ENCODE assay signal across 13 cellular contexts in the genomic region with DNA sequence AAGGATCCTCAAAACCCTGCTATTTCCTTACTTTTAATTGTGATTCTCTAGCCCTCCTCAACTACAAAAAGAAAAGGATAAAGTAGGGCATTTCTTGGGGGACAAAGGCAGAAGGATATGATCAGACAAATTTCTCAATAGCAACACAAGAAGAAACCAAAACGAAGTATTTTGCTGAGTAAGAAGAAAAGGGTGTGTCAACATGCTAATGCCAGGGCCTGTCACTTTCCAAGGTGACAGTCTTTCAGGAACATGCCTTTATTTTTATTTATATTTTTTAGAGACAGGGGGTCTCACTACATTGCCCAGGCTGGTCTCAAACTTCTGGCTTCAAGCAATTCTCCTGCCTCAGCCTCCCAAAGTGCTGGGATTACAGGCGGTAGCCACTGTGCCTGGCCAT. TPM values are rescaled to one million over a fixed set of nuclear protein-coding genes. Genes with fewer than 3 reads are reported as not detected.
DNase-seq lines count a peak whose midpoint lies in the region; ATAC-seq, FAIRE-seq and TF ChIP-seq lines count a peak whose summit lies in the region.
"Had no signal": no experiment of that assay in that cellular context is flagged by ENCODE, and none has a peak within 500 bp of the region (broad histone marks: within the 10 kb centered on the region; RNA-seq: fewer than 3 reads in every experiment).

No MANE protein-coding gene starts in this region.

- no peaks in the 10 kb centered on the region for H3K9me1 ChIP-seq in K562 (ENCODE audit: control insufficient read depth, insufficient read depth, low read length)

- POLR2A ChIA-PET in A673 (lab: Charles Lee; ENCODE audit: low non-redundant PET) = no interaction called here
- POLR2A ChIA-PET in HEK293 (lab: Yijun Ruan, JAX) = interaction anchor here (1.8 kb wide), 1 partner anchor 40 kb away, joined by 8 read pairs; a partner anchor contains a TSS
- POLR2A ChIA-PET in K562 (lab: Yijun Ruan, JAX) = interaction anchor here (0.7 to 6.4 kb wide), 2 partner anchors 12 kb away, joined by 4 to 31 read pairs; no protein-coding TSS in a partner anchor

- no peaks in the 10 kb centered on the region for H3K9me3 ChIP-seq in A673 (ENCODE audit: low read depth, low read length, poor library complexity, severe bottlenecking)
- H3K9me3 ChIP-seq in HEK293 (ENCODE audit: control insufficient read depth, insufficient read depth, low read depth, low read length) = no peaks in the 10 kb centered on the region
- H3K9me3 ChIP-seq in K562 (replicated peaks; ENCODE audit: control insufficient read depth, insufficient read depth, low read depth, low read length) = no peaks in the 10 kb centered on the region
- no peaks in the 10 kb centered on the region for H3K9me3 ChIP-seq in thyroid gland
- H3K9me3 ChIP-seq: BLaER1 treated with 17β-estradiol and CSF1 and Interleukin-3, amounts not matched to agents 10 nM and 100 nM; SJCRH30 had no signal

- FAIRE-seq in K562 (lab: Jason Lieb, UNC) = no peak

- H3K36me3 ChIP-seq in A673 (ENCODE audit: insufficient read depth, low read length, poor library complexity, severe bottlenecking) (peaks cover 64% of the 10 kb centered on the region), HEK293 (ENCODE audit: control insufficient read depth in 2 of 2, insufficient read depth in 1 of 2, low read length in 2 of 2) (peaks cover 41 to 69% of the 10 kb centered on the region in 2 experiments), K562 (ENCODE audit: control insufficient read depth, insufficient read depth, low read length) (peaks cover 60% of the 10 kb centered on the region), thyroid gland (peaks cover 14 to 31% of the 10 kb centered on the region in 2 donors)

- no peak overlapping the region for H3K4me2 ChIP-seq in K562 (ENCODE audit: insufficient read depth, low read length)

- H3K27me3 Mint-ChIP-seq in nephron progenitor cell (ENCODE audit: low read depth, poor library complexity) = no peaks in the 10 kb centered on the region

- no peak overlapping the region for H2AFZ ChIP-seq in K562 (ENCODE audit: low read depth, low read length)

- H3K4me3 ChIP-seq in A673 (ENCODE audit: low read depth, low read length, poor library complexity, severe bottlenecking) = no peak overlapping the region
- no peak overlapping the region for H3K4me3 ChIP-seq in HEK293 (ENCODE audit: low read depth, low read length)
- H3K4me3 ChIP-seq in K562 = no peak overlapping the region
- no peak overlapping the region for H3K4me3 ChIP-seq in thyroid gland (replicated peaks in 1 of 3)
- H3K4me3 ChIP-seq: BLaER1 treated with 17β-estradiol and CSF1 and Interleukin-3, amounts not matched to agents 10 nM and 100 nM; SJCRH30 had no signal

- H3K4me1 ChIP-seq in A673 (ENCODE audit: insufficient read depth, low read length, poor library complexity, severe bottlenecking) (peaks cover 19% of the 10 kb centered on the region), HEK293 (ENCODE audit: control insufficient read depth, insufficient read depth, low read length) (no peaks in the 10 kb centered on the region), K562 (replicated peaks in 1 of 2; ENCODE audit: control insufficient read depth in 2 of 2, insufficient read depth in 2 of 2, low read length in 2 of 2) (peaks cover 4 to 10% of the 10 kb centered on the region in 2 experiments; a peak in 3 of 5 replicates), thyroid gland (no peaks in the 10 kb centered on the region)
- H3K4me1 ChIP-seq: SJCRH30 had no signal

- no peak overlapping the region for H3K4me3 Mint-ChIP-seq in nephron progenitor cell

- CTCF ChIA-PET in A673 (lab: Charles Lee) = interaction anchor here (0.6 kb wide), 1 partner anchor 95 kb away, joined by 4 read pairs; no protein-coding TSS in a partner anchor
- CTCF ChIA-PET in HEK293 (lab: Yijun Ruan, JAX) = interaction anchor here (0.9 to 7.4 kb wide), 4 partner anchors 12 to 25 kb away, joined by 3 to 61 read pairs (median 8); no protein-coding TSS in a partner anchor
- CTCF ChIA-PET in K562 (lab: Yijun Ruan, JAX; ENCODE audit: low intra/inter-chr PET ratio) = no interaction called here

- H3K27me3 ChIP-seq in A673 (replicated peaks; ENCODE audit: insufficient read depth, low read depth, low read length, poor library complexity) (no peaks in the 10 kb centered on the region), K562 (ENCODE audit: control insufficient read depth in 2 of 2, insufficient read depth in 2 of 2, low read length in 2 of 2) (no peaks in the 10 kb centered on the region), thyroid gland (no peaks in the 10 kb centered on the region)
- H3K27me3 ChIP-seq: BLaER1 treated with 17β-estradiol and CSF1 and Interleukin-3, amounts not matched to agents 10 nM and 100 nM; SJCRH30 had no signal

- TF ChIP-seq RAD21 in K562 (CRISPR knock-in tag; conservative IDR thresholded peaks at IDR 0.05 in 1 of 2, IDR thresholded peaks at IDR 0.05 in 1 of 2) = no peak

- intact Hi-C loops in A673 (cut with micrococcal nuclease; ENCODE audit: unreplicated experiment) (no loop called here), K562 (cut with micrococcal nuclease) (no loop called here), thyroid gland (cut with DNase I) (no loop called here)

- H3K9me3 Mint-ChIP-seq in nephron progenitor cell = no peaks in the 10 kb centered on the region

- TF ChIP-seq CTCF in A673 (conservative IDR thresholded peaks at IDR 0.05; ENCODE audit: low read depth, low read length) = no peak
- no peak for TF ChIP-seq CTCF in HEK293 (tag by site-specific recombination; IDR thresholded peaks at IDR 0.05)
- TF ChIP-seq CTCF in K562 (IDR thresholded peaks at IDR 0.05 in 2 of 3, conservative IDR thresholded peaks at IDR 0.05 in 1 of 3; ENCODE audit: insufficient read depth in 2 of 3, low read depth in 1 of 3, low read length in 3 of 3) = no peak
- no peak for TF ChIP-seq CTCF in nephron progenitor cell (IDR thresholded peaks at IDR 0.05)
- no peak for TF ChIP-seq CTCF in thyroid gland (IDR thresholded peaks at IDR 0.05)

- ATAC-seq in K562 (peak; percentile 27; the same call in 1 of the 3 replicates), HG02798 (IDR thresholded peaks at IDR 0.05; ENCODE audit: poor library complexity, unreplicated experiment) (no peak)

- in situ Hi-C loops in K562 (cut with MboI) = no loop called here

- peak overlapping the region; percentile 57 for H3K27ac Mint-ChIP-seq in nephron progenitor cell

- H3K4me1 Mint-ChIP-seq in nephron progenitor cell = peaks cover 45% of the 10 kb centered on the region

- WGBS in K562 (ENCODE audit: insufficient coverage, low coverage, missing lambda C conversion rate) = 50% methylated on average over 2 of the region's 2 CpGs
- 80 to 83% methylated on average over 2 of the region's 2 CpGs for WGBS in thyroid gland, 2 donors

- DNase-seq in A673 (ENCODE audit: low spot score) (no peak), K562 (ENCODE audit: extremely low read depth in 1 of 4, low spot score in 3 of 4) (no peak), nephron progenitor cell (no peak), thyroid gland (no peak), middle frontal gyrus (ENCODE audit: extremely low spot score, low spot score) (no peak)
- DNase-seq: H7, NCI-H1436 treated with DMSO at 0.1 percent for 48 hours, NCI-H226 had no signal

- H3K36me3 Mint-ChIP-seq in nephron progenitor cell (ENCODE audit: low read depth) = peaks cover 72% of the 10 kb centered on the region

- TF ChIP-seq POLR2A in K562 (conservative IDR thresholded peaks at IDR 0.05) (no peak), thyroid gland (IDR thresholded peaks at IDR 0.05) (no peak)

- no peaks in the 10 kb centered on the region for H4K20me1 ChIP-seq in K562 (replicated peaks; ENCODE audit: control insufficient read depth, insufficient read depth, low read length)

- peak overlapping the region; percentile 21 for H3K27ac ChIP-seq in A673 (ENCODE audit: low read depth, low read length, poor library complexity, severe bottlenecking)
- H3K27ac ChIP-seq in HEK293 (ENCODE audit: extremely low read depth, low read depth, low read length) = no peak overlapping the region
- H3K27ac ChIP-seq in K562 (ENCODE audit: extremely low read depth, low read depth, low read length) = no peak overlapping the region
- no peak overlapping the region for H3K27ac ChIP-seq in thyroid gland
- H3K27ac ChIP-seq: RWPE1, SJCRH30 had no signal

- BruUV-seq in A673 (replicated peaks; lab: Mats Ljungman, UMichigan) (no TSS peak), K562 (replicated peaks; lab: Mats Ljungman, UMichigan) (no TSS peak)

- no peak overlapping the region; a peak in 1 of 4 replicates for H3K9ac ChIP-seq in K562 (ENCODE audit: insufficient read depth in 1 of 2, low read depth in 2 of 2, low read length in 2 of 2)
- H3K9ac ChIP-seq: BLaER1 treated with 17β-estradiol and CSF1 and Interleukin-3, amounts not matched to agents 10 nM and 100 nM had no signal

- no peak for TF ChIP-seq EP300 in K562 (IDR thresholded peaks at IDR 0.05; ENCODE audit: low read length)

- no peaks in the 10 kb centered on the region for H3K79me2 ChIP-seq in K562 (ENCODE audit: control insufficient read depth, insufficient read depth, low read length)

RNA-seq across cellular contexts. Expression of a gene that starts 39.8 kb away (rescaled TPM):
- total RNA-seq in A673 (2021) (235 and 254 TPM in 2 replicates), K562 (2014; rRNA removed) (41.8 and 50.5 TPM in 2 replicates), K562 (2014; rRNA removed; fragmentation: Illumina TruSeq; extraction: Trizol) (80.2 and 106 TPM in 2 replicates), K562 (2015; rRNA removed; fragmentation: Illumina TruSeq; extraction: Trizol) (55.3 and 60.8 TPM in 2 replicates), K562 (2021) (72.6 and 82.3 TPM in 2 replicates), thyroid gland (10 to 100 TPM; 56.2 to 97.4 (median 87.1) TPM)
- total RNA-seq in K562 (2011; cell fraction: chromatin; rRNA removed; ENCODE audit: low replicate concordance) = 33.7 and 89.9 TPM in 2 replicates
- 22.3 and 27.9 TPM in 2 replicates for total RNA-seq in K562 (2011; cell fraction: nucleolus; rRNA removed)
- total RNA-seq in K562 (2011; cell fraction: nucleoplasm; rRNA removed) = 59.4 and 101 TPM in 2 replicates
- polyA plus RNA-seq in K562 (2011; rRNA removed) (81.2 and 102 TPM in 2 replicates), K562 (2014; fragmentation: Illumina TruSeq; extraction: Trizol) (51.2 and 59.2 TPM in 2 replicates), K562 (2014; fragmentation: Nextera tagmentation; extraction: Ambion mirVana) (10 to 100 TPM; 49.8 to 53.2 TPM), K562 (2014; rRNA removed) (32.6 and 39.3 TPM in 2 replicates)
- polyA plus RNA-seq in K562 (2011; cell fraction: cytosol; rRNA removed) = 28.5 and 57.8 TPM in 2 replicates
- 25.8 and 37.9 TPM in 2 replicates for polyA plus RNA-seq in K562 (2011; cell fraction: nucleus; rRNA removed)
- polyA plus RNA-seq in K562 (2012) = 28.8 and 37.9 TPM in 2 replicates
- 208 and 238 TPM in 2 replicates for polyA minus RNA-seq in K562 (2011; rRNA and poly(A)+ RNA removed)
- polyA minus RNA-seq in K562 (2011; cell fraction: cytosol; rRNA and poly(A)+ RNA removed) = 65.3 and 84.1 TPM in 2 replicates
- polyA minus RNA-seq in K562 (2011; cell fraction: nucleus; rRNA and poly(A)+ RNA removed) = 16.3 and 30.9 TPM in 2 replicates

RNA-seq across cellular contexts. Expression of a gene that starts 40.4 kb away (rescaled TPM):
- 1,763 and 1,764 TPM in 2 replicates for total RNA-seq in A673 (2021)
- total RNA-seq in K562 (2011; cell fraction: chromatin; rRNA removed; ENCODE audit: low replicate concordance) = 585 and 1,170 TPM in 2 replicates
- total RNA-seq in K562 (2011; cell fraction: nucleolus; rRNA removed) = 342 and 393 TPM in 2 replicates
- total RNA-seq in K562 (2011; cell fraction: nucleoplasm; rRNA removed) = 680 and 890 TPM in 2 replicates
- 1,166 and 1,242 TPM in 2 replicates for total RNA-seq in K562 (2014; rRNA removed)
- 1,479 and 1,871 TPM in 2 replicates for total RNA-seq in K562 (2014; rRNA removed; fragmentation: Illumina TruSeq; extraction: Trizol)
- 1,215 and 1,277 TPM in 2 replicates for total RNA-seq in K562 (2015; rRNA removed; fragmentation: Illumina TruSeq; extraction: Trizol)
- total RNA-seq in K562 (2021) = 1,768 and 1,994 TPM in 2 replicates
- polyA plus RNA-seq in K562 (2011; rRNA removed) = 1,105 and 1,247 TPM in 2 replicates
- 544 and 1,005 TPM in 2 replicates for polyA plus RNA-seq in K562 (2011; cell fraction: cytosol; rRNA removed)
- polyA plus RNA-seq in K562 (2011; cell fraction: nucleus; rRNA removed) = 747 and 1,095 TPM in 2 replicates
- 2,696 and 3,059 TPM in 2 replicates for polyA plus RNA-seq in K562 (2012)
- 2,677 and 2,919 TPM in 2 replicates for polyA plus RNA-seq in K562 (2014; fragmentation: Illumina TruSeq; extraction: Trizol)
- 1,000 to 10,000 TPM; 1,815 to 2,152 TPM for polyA plus RNA-seq in K562 (2014; fragmentation: Nextera tagmentation; extraction: Ambion mirVana)
- 2,590 and 2,703 TPM in 2 replicates for polyA plus RNA-seq in K562 (2014; rRNA removed)
- 2,157 and 2,253 TPM in 2 replicates for polyA minus RNA-seq in K562 (2011; rRNA and poly(A)+ RNA removed)
- 731 and 750 TPM in 2 replicates for polyA minus RNA-seq in K562 (2011; cell fraction: cytosol; rRNA and poly(A)+ RNA removed)
- polyA minus RNA-seq in K562 (2011; cell fraction: nucleus; rRNA and poly(A)+ RNA removed) = 346 and 811 TPM in 2 replicates
- 100 to 1,000 TPM; 298 to 519 (median 435) TPM for total RNA-seq in thyroid gland

RNA-seq across cellular contexts. Expression of a gene that starts 51.3 kb away (rescaled TPM):
- 27.7 and 32.8 TPM in 2 replicates for total RNA-seq in A673 (2021)
- total RNA-seq in K562 (2011; cell fraction: chromatin; rRNA removed; ENCODE audit: low replicate concordance) = 77.0 and 130 TPM in 2 replicates
- 72.5 and 74.4 TPM in 2 replicates for total RNA-seq in K562 (2011; cell fraction: nucleolus; rRNA removed)
- 82.6 and 125 TPM in 2 replicates for total RNA-seq in K562 (2011; cell fraction: nucleoplasm; rRNA removed)
- total RNA-seq in K562 (2014; rRNA removed) = 56.4 and 76.2 TPM in 2 replicates
- 29.7 and 38.1 TPM in 2 replicates for total RNA-seq in K562 (2014; rRNA removed; fragmentation: Illumina TruSeq; extraction: Trizol)
- 42.5 and 48.4 TPM in 2 replicates for total RNA-seq in K562 (2015; rRNA removed; fragmentation: Illumina TruSeq; extraction: Trizol)
- total RNA-seq in K562 (2021) = 39.4 and 42.4 TPM in 2 replicates
- 46.7 and 52.4 TPM in 2 replicates for polyA plus RNA-seq in K562 (2011; rRNA removed)
- 63.4 and 94.3 TPM in 2 replicates for polyA plus RNA-seq in K562 (2011; cell fraction: cytosol; rRNA removed)
- polyA plus RNA-seq in K562 (2011; cell fraction: nucleus; rRNA removed) = 52.4 and 68.5 TPM in 2 replicates
- 46.0 and 46.7 TPM in 2 replicates for polyA plus RNA-seq in K562 (2012)
- 49.8 and 55.3 TPM in 2 replicates for polyA plus RNA-seq in K562 (2014; fragmentation: Illumina TruSeq; extraction: Trizol)
- 100 to 1,000 TPM; 106 to 117 TPM for polyA plus RNA-seq in K562 (2014; fragmentation: Nextera tagmentation; extraction: Ambion mirVana)
- polyA plus RNA-seq in K562 (2014; rRNA removed) = 56.6 and 84.5 TPM in 2 replicates
- polyA minus RNA-seq in K562 (2011; rRNA and poly(A)+ RNA removed) = 28.5 and 29.1 TPM in 2 replicates
- polyA minus RNA-seq in K562 (2011; cell fraction: cytosol; rRNA and poly(A)+ RNA removed) = 15.2 and 20.5 TPM in 2 replicates
- 27.1 and 36.1 TPM in 2 replicates for polyA minus RNA-seq in K562 (2011; cell fraction: nucleus; rRNA and poly(A)+ RNA removed)
- total RNA-seq in thyroid gland = 10 to 100 TPM; 33.6 to 44.2 (median 39.7) TPM
